In genomic region chr20:39627765-39628164, GRCh38 we compare ENCODE assay signal across 29 cellular contexts.
"Had no signal": no experiment of that assay in that cellular context is flagged by ENCODE, and none has a peak within 500 bp of the region (broad histone marks: within the 10 kb centered on the region; RNA-seq: fewer than 3 reads in every experiment).

No MANE protein-coding gene starts in this region.

- H3K4me3 ChIP-seq: cardiac muscle cell, PC-9, SJCRH30, SK-N-MC had no signal

- H3K27ac ChIP-seq: brain microvascular endothelial cell, cardiac muscle cell, PC-9, RWPE1, SJCRH30, SK-N-MC had no signal

- DNase-seq: activated CD4-positive, alpha-beta T cell treated with anti-CD3 and anti-CD28 coated beads, Interleukin-2, amount 10 ng/mL, durations not matched to agents 7 days and 5 days; activated CD4-positive, alpha-beta T cell treated with anti-CD3 and anti-CD28 coated beads, Interleukin-2, amount 50 U/mL, for 48 hours; activated CD8-positive, alpha-beta T cell treated with anti-CD3 and anti-CD28 coated beads, Interleukin-2, amount 10 ng/mL, durations not matched to agents 7 days and 5 days; activated naive CD4-positive, alpha-beta T cell treated with anti-CD3 and anti-CD28 coated beads, Interleukin-2, amount 10 ng/mL, durations not matched to agents 7 days and 5 days; activated naive CD8-positive, alpha-beta T cell treated with anti-CD3 and anti-CD28 coated beads, Interleukin-2, amount 50 U/mL, for 24 hours; activated T-cell treated with anti-CD3 and anti-CD28 coated beads, Interleukin-2, amount 50 U/mL, for 24 hours; anterior cingulate cortex; brain microvascular endothelial cell; Kasumi-1; KG1; MM.1S; MV-4-11; NCI-H1092; NCI-H1436 treated with DMSO at 0.1 percent for 48 hours; NCI-H1694 treated with DMSO at 0.1 percent for 48 hours; NCI-H2029; NCI-H2107; NCI-H2171; NCI-H510A; NCI-H526; NCI-H748 treated with DMSO at 0.1 percent for 48 hours; SHP77; SJCRH30 had no signal

- ATAC-seq: activated CD8-positive, alpha-beta T cell treated with anti-CD3 and anti-CD28 coated beads, Interleukin-2, amount 10 ng/mL, durations not matched to agents 7 days and 5 days; activated naive CD8-positive, alpha-beta T cell treated with anti-CD3 and anti-CD28 coated beads, Interleukin-2, amount 50 U/mL, for 24 hours had no signal

- H3K4me1 ChIP-seq: SJCRH30 had no signal

- H3K27me3 ChIP-seq: brain microvascular endothelial cell, cardiac muscle cell, SJCRH30 had no signal

- FAIRE-seq: RCC 7860, TTC549 had no signal

- H3K36me3 ChIP-seq: brain microvascular endothelial cell, cardiac muscle cell, SJCRH30 had no signal

- H3K9me3 ChIP-seq: SJCRH30 had no signal
